In the genomic region with DNA sequence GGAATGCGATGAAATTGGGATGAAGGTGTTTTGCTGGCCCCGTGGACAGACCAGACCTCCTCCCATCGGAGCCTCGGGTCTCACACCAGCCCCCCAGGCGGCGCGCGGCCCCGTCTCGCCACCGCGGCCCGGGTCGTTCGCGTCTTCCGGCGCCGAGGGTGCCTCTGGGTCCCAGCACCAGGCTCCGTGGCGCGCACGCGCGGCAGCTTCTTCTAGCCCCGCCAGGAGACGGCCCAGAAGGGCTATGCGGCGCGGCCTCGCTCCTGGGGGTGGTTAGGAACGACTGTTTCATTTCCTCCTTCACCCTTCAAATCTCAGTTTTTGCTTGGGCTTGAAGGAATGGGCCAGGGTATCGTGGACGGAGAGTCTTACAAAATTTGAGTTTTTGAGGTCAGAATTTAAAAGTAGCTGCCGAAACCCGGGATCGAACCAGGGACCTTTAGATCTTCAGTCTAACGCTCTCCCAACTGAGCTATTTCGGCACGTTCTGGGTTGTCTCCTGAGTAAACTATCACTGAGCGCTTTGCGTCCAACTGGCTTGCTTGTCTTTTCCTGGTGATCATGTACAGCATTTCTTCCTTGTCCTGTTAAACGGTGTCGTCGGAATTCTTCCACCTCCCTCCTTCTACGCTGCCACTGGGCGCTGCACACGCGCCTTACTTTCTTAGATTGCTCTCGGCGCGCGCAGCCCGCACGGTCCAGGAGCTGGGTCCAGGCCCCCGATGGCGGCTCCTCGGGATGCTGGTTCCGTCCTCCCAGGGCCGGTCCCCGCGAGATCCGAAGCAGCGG, we compare ENCODE assay signal across 8 cellular contexts. TPM values are rescaled to one million over a fixed set of nuclear protein-coding genes. Genes with fewer than 3 reads are reported as not detected.
A peak's percentile ranks its signal among the peaks of the same experiment; 100 is the strongest.
DNase-seq lines count a peak whose midpoint lies in the region; ATAC-seq and TF ChIP-seq lines count a peak whose summit lies in the region.

No MANE protein-coding gene starts in this region.

- H3K4me1 ChIP-seq in ectodermal cell (ENCODE audit: control insufficient read depth, insufficient read depth, low read length) (peaks cover 3% of the 10 kb centered on the region), lower lobe of right lung (peaks cover 9% of the 10 kb centered on the region)

- intact Hi-C loops in activated CD8-positive, alpha-beta T cell treated with anti-CD3 and anti-CD28 coated beads for 36 hours (cut with micrococcal nuclease): loop anchor here (5.0 kb wide), 2 partner anchors 48 to 112 kb away; a partner anchor contains a TSS
- intact Hi-C loops in lower lobe of right lung (cut with DNase I): no loop called here

- H3K9me3 Mint-ChIP-seq in activated CD8-positive, alpha-beta T cell treated with anti-CD3 and anti-CD28 coated beads for 36 hours: no peaks in the 10 kb centered on the region

- TF ChIP-seq CTCF in activated CD8-positive, alpha-beta T cell treated with anti-CD3 and anti-CD28 coated beads for 36 hours (IDR thresholded peaks at IDR 0.05): no peak
- no peak for TF ChIP-seq CTCF in lower lobe of right lung (IDR thresholded peaks at IDR 0.05)

- H3K4me1 Mint-ChIP-seq in activated CD8-positive, alpha-beta T cell treated with anti-CD3 and anti-CD28 coated beads for 36 hours (ENCODE audit: low read depth): peaks cover 15% of the 10 kb centered on the region

- H3K4me3 ChIP-seq in ectodermal cell (ENCODE audit: insufficient read depth, low read depth, low read length) (peak overlapping the region; percentile 73), lower lobe of right lung (peak overlapping the region; percentile 84)

- peak overlapping the region; percentile 85 for H3K4me3 Mint-ChIP-seq in activated CD8-positive, alpha-beta T cell treated with anti-CD3 and anti-CD28 coated beads for 36 hours

- H3K27me3 ChIP-seq in ectodermal cell (ENCODE audit: control insufficient read depth, insufficient read depth, low read length, poor library complexity, severe bottlenecking) (no peaks in the 10 kb centered on the region), lower lobe of right lung (ENCODE audit: low read depth) (no peaks in the 10 kb centered on the region)

- peaks cover 3% of the 10 kb centered on the region for H3K27me3 Mint-ChIP-seq in activated CD8-positive, alpha-beta T cell treated with anti-CD3 and anti-CD28 coated beads for 36 hours

- DNase-seq in CD1c-positive myeloid dendritic cell (ENCODE audit: extremely low spot score): peak; percentile 94
- DNase-seq in NCI-H82 treated with DMSO at 0.1 percent for 48 hours (lab: John Stamatoyannopoulos, UW; ENCODE audit: unreplicated experiment): peak; percentile 96
- peak; percentile 95 for DNase-seq in activated CD8-positive, alpha-beta T cell treated with anti-CD3 and anti-CD28 coated beads for 36 hours
- DNase-seq in lower lobe of right lung: peak; percentile 96
- peak; percentile 78 to 87 (median 86) for DNase-seq in stimulated activated CD4-positive, alpha-beta T cell treated with anti-CD3 and anti-CD28 coated beads, TNF-alpha, amount 100 ng/mL, for 1 hour (ENCODE audit: low read depth in 3 of 3, low spot score in 1 of 3)

- no peaks in the 10 kb centered on the region for H3K36me3 ChIP-seq in ectodermal cell (ENCODE audit: control insufficient read depth, insufficient read depth, low read length)
- H3K36me3 ChIP-seq in lower lobe of right lung: no peaks in the 10 kb centered on the region

- peaks cover 3% of the 10 kb centered on the region for H3K36me3 Mint-ChIP-seq in activated CD8-positive, alpha-beta T cell treated with anti-CD3 and anti-CD28 coated beads for 36 hours (ENCODE audit: low read depth)

- H3K27ac ChIP-seq in ectodermal cell (ENCODE audit: insufficient read depth, low read depth, low read length, poor library complexity, severe bottlenecking) (peak overlapping the region; percentile 80), lower lobe of right lung (peak overlapping the region; percentile 94)

- WGBS in ectodermal cell, 2 experiments: 1% methylated on average over 64 of the region's 64 CpGs

- ATAC-seq in GM19397 (IDR thresholded peaks at IDR 0.05; ENCODE audit: unreplicated experiment) (peak; percentile 90), HG03571 (IDR thresholded peaks at IDR 0.05; ENCODE audit: unreplicated experiment) (peak; percentile 90), lower lobe of right lung (peak; percentile 96 to 97)
- peak; percentile 93 for ATAC-seq in activated CD8-positive, alpha-beta T cell treated with anti-CD3 and anti-CD28 coated beads for 36 hours

- peak overlapping the region; percentile 98 for H3K27ac Mint-ChIP-seq in activated CD8-positive, alpha-beta T cell treated with anti-CD3 and anti-CD28 coated beads for 36 hours

- POLR2A ChIA-PET in activated CD8-positive, alpha-beta T cell treated with anti-CD3 and anti-CD28 coated beads for 36 hours (lab: Charles Lee): interaction anchor here (0.7 to 3.3 kb wide), 9 partner anchors 14 to 121 kb away, joined by 3 to 27 read pairs (median 5); a partner anchor contains a TSS

- CTCF ChIA-PET in activated CD8-positive, alpha-beta T cell treated with anti-CD3 and anti-CD28 coated beads for 36 hours (lab: Charles Lee): interaction anchor here (0.7 to 3.9 kb wide), 8 partner anchors 11 to 114 kb away, joined by 3 to 26 read pairs (median 4); no protein-coding TSS in a partner anchor

- H3K9me3 ChIP-seq in ectodermal cell (ENCODE audit: control insufficient read depth, low read length): no peaks in the 10 kb centered on the region
- no peaks in the 10 kb centered on the region for H3K9me3 ChIP-seq in lower lobe of right lung

RNA-seq across cellular contexts. Expression of a gene that starts 46.5 kb away (rescaled TPM):
- total RNA-seq in activated CD8-positive, alpha-beta T cell treated with anti-CD3 and anti-CD28 coated beads for 36 hours: 10 to 100 TPM; 24.0 to 27.0 TPM
- polyA plus RNA-seq in ectodermal cell (2013, experiment 1 of 4): 19.6 TPM
- polyA plus RNA-seq in ectodermal cell (2013, experiment 2 of 4): 19.0 TPM
- polyA plus RNA-seq in ectodermal cell (2013, experiment 3 of 4): 16.1 TPM
- 18.2 TPM for polyA plus RNA-seq in ectodermal cell (2013, experiment 4 of 4)
- 10.5 TPM for total RNA-seq in lower lobe of right lung

RNA-seq across cellular contexts. Expression of a gene that starts 52.2 kb away (rescaled TPM):
- 1 to 10 TPM; 7.5 to 7.7 TPM for total RNA-seq in activated CD8-positive, alpha-beta T cell treated with anti-CD3 and anti-CD28 coated beads for 36 hours
- polyA plus RNA-seq in ectodermal cell (2013, experiment 1 of 4): 5.2 TPM
- polyA plus RNA-seq in ectodermal cell (2013, experiment 2 of 4): 4.8 TPM
- polyA plus RNA-seq in ectodermal cell (2013, experiment 3 of 4): 5.0 TPM
- 5.8 TPM for polyA plus RNA-seq in ectodermal cell (2013, experiment 4 of 4)
- 5.5 TPM for total RNA-seq in lower lobe of right lung

Comparison
In these comparisons a context has a peak if more than half of its experiments do, and no peak if none do; other contexts are left out.
1. Peak in every context shown above with its lines: DNase-seq, ATAC-seq, H3K4me3 ChIP-seq and H3K27ac ChIP-seq.